ENCODE assay signal across 24 cellular contexts in genomic region chr3:47028667-47029066, GRCh38.
"Had no signal": no experiment of that assay in that cellular context is flagged by ENCODE, and none has a peak within 500 bp of the region (broad histone marks: within the 10 kb centered on the region; RNA-seq: fewer than 3 reads in every experiment).

No MANE protein-coding gene starts in this region.

- ATAC-seq: activated CD4-positive, CD25-positive, alpha-beta regulatory T cell treated with anti-CD3 and anti-CD28 coated beads, Interleukin-2, amount 50 U/mL, for 24 hours; activated T-helper 17 cell treated with anti-CD3 and anti-CD28 coated beads, Interleukin-2, amount 50 U/mL, for 72 hours; T-cell had no signal

- H3K27ac ChIP-seq: left ventricle myocardium inferior, sigmoid colon, spleen, thoracic aorta, upper lobe of left lung, VCaP had no signal

- DNase-seq: activated CD4-positive, alpha-beta T cell treated with anti-CD3 and anti-CD28 coated beads, Interleukin-2, amount 10 ng/mL, durations not matched to agents 24 days and 14 days; activated naive CD8-positive, alpha-beta T cell treated with anti-CD3 and anti-CD28 coated beads, Interleukin-2, amount 10 ng/mL, durations not matched to agents 7 days and 5 days; activated T-cell treated with anti-CD3 and anti-CD28 coated beads, Interleukin-2, amount 50 U/mL, for 24 hours; amygdala; effector CD4-positive, alpha-beta T cell; hippocampal formation; kidney glomerular epithelial cell; left ventricle myocardium inferior; nucleus accumbens; posterior cingulate gyrus; retina; sigmoid colon; spleen; stimulated activated CD4-positive, alpha-beta T cell treated with anti-CD3 and anti-CD28 coated beads, Interleukin-4, amount 100 ng/mL, for 1 hour; stimulated activated naive CD4-positive, alpha-beta T cell; T-cell; upper lobe of left lung had no signal

- H3K27me3 Mint-ChIP-seq: activated CD4-positive, alpha-beta T cell treated with anti-CD3 and anti-CD28 coated beads, Interleukin-2, amount 10 ng/mL, durations not matched to agents 24 days and 14 days; activated naive CD8-positive, alpha-beta T cell treated with anti-CD3 and anti-CD28 coated beads, Interleukin-2, amount 10 ng/mL, durations not matched to agents 7 days and 5 days; activated T-cell treated with anti-CD3 and anti-CD28 coated beads, Interleukin-2, amount 50 U/mL, for 24 hours; activated T-helper 17 cell treated with anti-CD3 and anti-CD28 coated beads, Interleukin-2, amount 50 U/mL, for 72 hours; dendritic cell treated with granulocyte-macrophage colony-stimulating factor and Interleukin-4, amounts not matched to agents 40 ng/mL and 50 ng/mL, for 4 days; T-cell had no signal

- H3K4me3 Mint-ChIP-seq: activated CD4-positive, alpha-beta T cell treated with anti-CD3 and anti-CD28 coated beads, Interleukin-2, amount 10 ng/mL, durations not matched to agents 24 days and 14 days; activated naive CD8-positive, alpha-beta T cell treated with anti-CD3 and anti-CD28 coated beads, Interleukin-2, amount 10 ng/mL, durations not matched to agents 7 days and 5 days; activated T-cell treated with anti-CD3 and anti-CD28 coated beads, Interleukin-2, amount 50 U/mL, for 24 hours; activated T-helper 17 cell treated with anti-CD3 and anti-CD28 coated beads, Interleukin-2, amount 50 U/mL, for 72 hours; dendritic cell treated with granulocyte-macrophage colony-stimulating factor and Interleukin-4, amounts not matched to agents 40 ng/mL and 50 ng/mL, for 4 days; T-cell; T-helper 2 cell treated with Interferon-gamma antibody and Interleukin-4, amounts not matched to agents 5 μg/mL and 100 μg/mL, for 36 hours had no signal

- H3K27ac Mint-ChIP-seq: activated CD4-positive, alpha-beta T cell treated with anti-CD3 and anti-CD28 coated beads, Interleukin-2, amount 10 ng/mL, durations not matched to agents 24 days and 14 days; activated naive CD8-positive, alpha-beta T cell treated with anti-CD3 and anti-CD28 coated beads, Interleukin-2, amount 10 ng/mL, durations not matched to agents 7 days and 5 days; activated T-cell treated with anti-CD3 and anti-CD28 coated beads, Interleukin-2, amount 50 U/mL, for 24 hours; dendritic cell treated with granulocyte-macrophage colony-stimulating factor and Interleukin-4, amounts not matched to agents 40 ng/mL and 50 ng/mL, for 4 days; T-helper 2 cell treated with Interferon-gamma antibody and Interleukin-4, amounts not matched to agents 5 μg/mL and 100 μg/mL, for 36 hours had no signal

- H3K9me3 ChIP-seq: left ventricle myocardium inferior, sigmoid colon, spleen, thoracic aorta, upper lobe of left lung had no signal

- H3K4me3 ChIP-seq: left ventricle myocardium inferior, sigmoid colon, spleen, thoracic aorta, upper lobe of left lung had no signal

- H3K27me3 ChIP-seq: sigmoid colon, spleen, upper lobe of left lung had no signal

- H3K9me3 Mint-ChIP-seq: activated CD4-positive, alpha-beta T cell treated with anti-CD3 and anti-CD28 coated beads, Interleukin-2, amount 10 ng/mL, durations not matched to agents 24 days and 14 days; activated naive CD8-positive, alpha-beta T cell treated with anti-CD3 and anti-CD28 coated beads, Interleukin-2, amount 10 ng/mL, durations not matched to agents 7 days and 5 days; activated T-cell treated with anti-CD3 and anti-CD28 coated beads, Interleukin-2, amount 50 U/mL, for 24 hours; activated T-helper 17 cell treated with anti-CD3 and anti-CD28 coated beads, Interleukin-2, amount 50 U/mL, for 72 hours; dendritic cell treated with granulocyte-macrophage colony-stimulating factor and Interleukin-4, amounts not matched to agents 40 ng/mL and 50 ng/mL, for 4 days; T-cell; T-helper 2 cell treated with Interferon-gamma antibody and Interleukin-4, amounts not matched to agents 5 μg/mL and 100 μg/mL, for 36 hours had no signal

- FAIRE-seq: frontal cortex had no signal
